21 cellular contexts compared by ENCODE assay signal in genomic region chr15:77384589-77385359, GRCh38.
"Had no signal": no experiment of that assay in that cellular context is flagged by ENCODE, and none has a peak within 500 bp of the region (broad histone marks: within the 10 kb centered on the region; RNA-seq: fewer than 3 reads in every experiment).

No MANE protein-coding gene starts in this region.

- H3K27me3 ChIP-seq: ascending aorta, gastroesophageal sphincter, heart right ventricle, sigmoid colon, tibial nerve had no signal

- H3K9me3 ChIP-seq: ascending aorta, gastroesophageal sphincter, heart right ventricle, mucosa of descending colon, sigmoid colon, tibial nerve had no signal

- H3K36me3 ChIP-seq: ascending aorta, gastroesophageal sphincter, heart right ventricle, sigmoid colon, tibial nerve had no signal

- H3K27ac Mint-ChIP-seq: activated B cell treated with CpG ODN at 0.5 μM for 24 hours; activated CD4-positive, alpha-beta T cell treated with anti-CD3 and anti-CD28 coated beads, Interleukin-2, amount 10 ng/mL, durations not matched to agents 24 days and 14 days had no signal

- DNase-seq: activated B cell treated with CpG ODN at 0.5 μM for 24 hours; activated CD4-positive, alpha-beta T cell treated with anti-CD3 and anti-CD28 coated beads, Interleukin-2, amount 10 ng/mL, durations not matched to agents 24 days and 14 days; activated CD8-positive, alpha-beta memory T cell treated with anti-CD3 and anti-CD28 coated beads, Interleukin-2, amount 50 U/mL, for 4 hours; activated effector memory CD4-positive, alpha-beta T cell treated with anti-CD3 and anti-CD28 coated beads, Interleukin-2, amount 50 U/mL, for 16 hours; activated naive CD4-positive, alpha-beta T cell treated with anti-CD3 and anti-CD28 coated beads, Interleukin-2, amount 50 U/mL, for 16 hours; activated T-cell treated with anti-CD3 and anti-CD28 coated beads, Interleukin-2, amount 50 U/mL, for 48 hours; cortex of kidney; heart right ventricle; kidney glomerular epithelial cell; left ventricle myocardium superior; mesenchymal stem cell; mucosa of descending colon; naive thymus-derived CD4-positive, alpha-beta T cell; sigmoid colon; stimulated activated naive CD4-positive, alpha-beta T cell treated with Interleukin-2 at 50 U/mL for 16 hours had no signal

- H3K4me1 ChIP-seq: parathyroid adenoma had no signal

- H3K9ac ChIP-seq: parathyroid adenoma had no signal

- H3K9me3 Mint-ChIP-seq: activated B cell treated with CpG ODN at 0.5 μM for 24 hours had no signal

- H3K27me3 Mint-ChIP-seq: activated B cell treated with CpG ODN at 0.5 μM for 24 hours; activated CD4-positive, alpha-beta T cell treated with anti-CD3 and anti-CD28 coated beads, Interleukin-2, amount 10 ng/mL, durations not matched to agents 24 days and 14 days; naive thymus-derived CD4-positive, alpha-beta T cell had no signal

- H3K4me3 Mint-ChIP-seq: activated B cell treated with CpG ODN at 0.5 μM for 24 hours; activated CD4-positive, alpha-beta T cell treated with anti-CD3 and anti-CD28 coated beads, Interleukin-2, amount 10 ng/mL, durations not matched to agents 24 days and 14 days; naive thymus-derived CD4-positive, alpha-beta T cell had no signal

- ATAC-seq: esophagus mucosa; gastroesophageal sphincter; heart right ventricle; left ventricle myocardium superior; mucosa of descending colon; naive thymus-derived CD4-positive, alpha-beta T cell had no signal

- H3K4me3 ChIP-seq: ascending aorta, gastroesophageal sphincter, heart right ventricle, mucosa of descending colon, sigmoid colon, tibial nerve had no signal

- FAIRE-seq: urothelium cell line had no signal
